1 cellular context compared by ENCODE assay signal in genomic region chr1:219372916-219373615, GRCh38.
TF ChIP-seq lines count a peak whose summit lies in the region.

No MANE protein-coding gene starts in this region.

TF ChIP-seq in H1, 55 proteins besides CTCF, POLR2A, EP300 and RAD21 (continued from another document):
- TF ChIP-seq E2F6 (IDR thresholded peaks at IDR 0.05) (no peak), SAP30 (IDR thresholded peaks at IDR 0.05; ENCODE audit: insufficient read depth, insufficient replicate concordance, low read length) (no peak), TEAD4 (IDR thresholded peaks at IDR 0.05; ENCODE audit: low read depth, low read length) (no peak), KDM5A (IDR thresholded peaks at IDR 0.05; ENCODE audit: low read length) (no peak), SP1 (IDR thresholded peaks at IDR 0.05; ENCODE audit: low read depth, low read length) (no peak), SP2 (IDR thresholded peaks at IDR 0.05; ENCODE audit: low read length) (no peak), FOSL1 (IDR thresholded peaks at IDR 0.05; ENCODE audit: insufficient read depth, low read depth, low read length) (no peak), YY1 (IDR thresholded peaks at IDR 0.05; ENCODE audit: low read depth, low read length) (no peak), KDM1A (IDR thresholded peaks at IDR 0.05; ENCODE audit: borderline replicate concordance, low read length) (no peak), TAF1 (IDR thresholded peaks at IDR 0.05; ENCODE audit: low read depth, low read length) (no peak)
